Comparison of ENCODE assay signal across 8 cellular contexts in the genomic region with DNA sequence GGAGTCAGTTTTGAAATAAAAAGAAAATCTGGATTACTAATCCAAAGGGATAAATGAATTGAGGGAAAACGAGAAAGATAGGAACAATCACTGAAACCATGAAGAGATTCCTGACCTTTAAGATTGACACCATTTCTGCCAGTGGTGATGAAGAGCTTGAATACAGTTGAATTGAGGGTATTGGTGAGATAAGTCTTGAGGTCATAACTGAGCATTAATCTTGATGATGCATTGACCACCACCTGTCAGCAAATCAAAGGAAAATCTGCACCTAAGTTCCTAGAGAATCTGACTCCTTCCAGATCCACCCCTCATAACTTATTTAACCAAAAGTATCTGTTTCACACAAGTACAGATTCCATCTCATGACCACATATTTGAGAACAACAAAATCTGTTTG.
"Had no signal": no experiment of that assay in that cellular context is flagged by ENCODE, and none has a peak within 500 bp of the region (broad histone marks: within the 10 kb centered on the region; RNA-seq: fewer than 3 reads in every experiment).

No MANE protein-coding gene starts in this region.

- DNase-seq: GDM1, GF-D8 had no signal

- ATAC-seq: GM12878 had no signal

- H3K4me3 ChIP-seq: GM12878 had no signal

- FAIRE-seq: G401.6, GM12878, GM12891, GM12892, GM18507, GM19239 had no signal
